14 cellular contexts compared by ENCODE assay signal in genomic region chr5:130111723-130112122, GRCh38.
"Had no signal": no experiment of that assay in that cellular context is flagged by ENCODE, and none has a peak within 500 bp of the region (broad histone marks: within the 10 kb centered on the region; RNA-seq: fewer than 3 reads in every experiment).

No MANE protein-coding gene starts in this region.

- H3K9me3 ChIP-seq: breast epithelium, left ventricle myocardium inferior, testis had no signal

- ATAC-seq: sciatic nerve had no signal

- H3K36me3 ChIP-seq: breast epithelium, left ventricle myocardium inferior had no signal

- H3K27me3 ChIP-seq: breast epithelium, testis had no signal

- H3K27ac ChIP-seq: breast epithelium, left ventricle myocardium inferior, testis had no signal

- H3K4me3 ChIP-seq: breast epithelium, left ventricle myocardium inferior, testis had no signal

- DNase-seq: activated CD4-positive, alpha-beta memory T cell treated with anti-CD3 and anti-CD28 coated beads, Interleukin-2, amount 10 ng/mL, durations not matched to agents 7 days and 5 days; activated gamma-delta T cell; activated naive CD8-positive, alpha-beta T cell treated with anti-CD3 and anti-CD28 coated beads for 36 hours; activated T-cell treated with anti-CD3 and anti-CD28 coated beads, Interleukin-2, amount 50 U/mL, for 48 hours; anterior cingulate cortex; dermis blood vessel endothelial cell; kidney; left ventricle myocardium inferior; mesenchymal stem cell; stimulated activated CD4-positive, alpha-beta T cell treated with anti-CD3 and anti-CD28 coated beads, Interleukin-4, amount 100 ng/mL, for 1 hour; stimulated activated CD8-positive, alpha-beta memory T cell treated with anti-CD3 and anti-CD28 coated beads, Interleukin-4, amount 100 ng/mL, for 48 hours; testis had no signal

- H3K4me1 ChIP-seq: breast epithelium, left ventricle myocardium inferior, testis had no signal
